In genomic region chr11:86091566-86091965, GRCh38 we compare ENCODE assay signal across 1 cellular context.
TF ChIP-seq lines count a peak whose summit lies in the region.

No MANE protein-coding gene starts in this region.

TF ChIP-seq in H1, 55 proteins besides CTCF, POLR2A, EP300 and RAD21 (continued from another document):
- TF ChIP-seq NANOG (IDR thresholded peaks at IDR 0.05; ENCODE audit: insufficient read depth, low read depth, low read length, poor library complexity, severe bottlenecking) (no peak), CTBP2 (IDR thresholded peaks at IDR 0.05; ENCODE audit: borderline replicate concordance, insufficient read depth, insufficient read length, low read length) (no peak), RXRA (IDR thresholded peaks at IDR 0.05; ENCODE audit: insufficient read depth, low read depth, low read length) (no peak), RNF2 (IDR thresholded peaks at IDR 0.05; ENCODE audit: borderline replicate concordance, low read depth, low read length, missing control alignments, poor library complexity, severe bottlenecking) (no peak), TAF1 (IDR thresholded peaks at IDR 0.05; ENCODE audit: low read depth, low read length) (no peak), SIX5 (IDR thresholded peaks at IDR 0.05; ENCODE audit: low read depth, low read length) (no peak), ATF3 (IDR thresholded peaks at IDR 0.05; ENCODE audit: insufficient read depth, low read depth, low read length) (no peak), CHD2 (IDR thresholded peaks at IDR 0.05; ENCODE audit: low read length) (no peak)
